In the genomic region with DNA sequence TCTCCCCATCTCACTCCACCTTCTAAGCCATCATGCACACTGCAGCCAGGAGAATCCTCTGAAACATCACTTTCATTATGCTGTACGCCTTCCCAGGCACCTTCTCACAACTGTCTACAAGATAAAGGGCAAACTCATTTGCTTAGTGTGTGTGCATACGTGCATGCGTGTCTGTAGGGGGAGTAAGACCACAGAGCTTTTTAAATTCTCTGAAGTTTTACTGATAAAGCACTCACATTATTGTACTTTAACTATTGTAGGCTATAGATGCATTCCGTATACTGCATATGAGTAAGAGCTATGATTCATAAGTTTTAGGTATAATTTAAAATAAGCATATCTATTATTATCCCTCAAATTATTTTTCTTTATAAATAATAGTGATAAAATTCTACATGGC, we compare ENCODE assay signal across 21 cellular contexts. TPM values are rescaled to one million over a fixed set of nuclear protein-coding genes. Genes with fewer than 3 reads are reported as not detected.
DNase-seq lines count a peak whose midpoint lies in the region; ATAC-seq, FAIRE-seq and TF ChIP-seq lines count a peak whose summit lies in the region.
"Had no signal": no experiment of that assay in that cellular context is flagged by ENCODE, and none has a peak within 500 bp of the region (broad histone marks: within the 10 kb centered on the region; RNA-seq: fewer than 3 reads in every experiment).

No MANE protein-coding gene starts in this region.

- TF ChIP-seq CTCF in SK-N-SH (IDR thresholded peaks at IDR 0.05): no peak
- TF ChIP-seq CTCF in PC-3 (conservative IDR thresholded peaks at IDR 0.05; ENCODE audit: low read depth, low read length): peak; percentile 44
- peak; percentile 7 for TF ChIP-seq CTCF in fibroblast of mammary gland (conservative IDR thresholded peaks at IDR 0.05; ENCODE audit: control insufficient read depth, insufficient read depth, low read depth, low read length)
- no peak for TF ChIP-seq CTCF in kidney (IDR thresholded peaks at IDR 0.05; ENCODE audit: borderline replicate concordance, extremely low read depth, insufficient read depth)

- peaks cover 3% of the 10 kb centered on the region for H3K36me3 Mint-ChIP-seq in stimulated activated effector memory CD8-positive, alpha-beta T cell treated with anti-CD3 and anti-CD28 coated beads, Interleukin-12 subunit alpha, Interleukin-12 subunit beta, amount 100 ng/mL, for 72 hours
- no peaks in the 10 kb centered on the region for H3K36me3 Mint-ChIP-seq in activated CD4-positive, alpha-beta memory T cell treated with anti-CD3 and anti-CD28 coated beads, Interleukin-2, amount 10 ng/mL, durations not matched to agents 7 days and 5 days (ENCODE audit: low read depth)

- H3K9me3 Mint-ChIP-seq in stimulated activated effector memory CD8-positive, alpha-beta T cell treated with anti-CD3 and anti-CD28 coated beads, Interleukin-12 subunit alpha, Interleukin-12 subunit beta, amount 100 ng/mL, for 72 hours: no peaks in the 10 kb centered on the region
- H3K9me3 Mint-ChIP-seq in activated CD4-positive, alpha-beta memory T cell treated with anti-CD3 and anti-CD28 coated beads, Interleukin-2, amount 10 ng/mL, durations not matched to agents 7 days and 5 days: no peaks in the 10 kb centered on the region
- H3K9me3 Mint-ChIP-seq: dendritic cell treated with granulocyte-macrophage colony-stimulating factor and Interleukin-4, amounts not matched to agents 40 ng/mL and 50 ng/mL, for 4 days had no signal

- H3K27ac Mint-ChIP-seq in stimulated activated effector memory CD8-positive, alpha-beta T cell treated with anti-CD3 and anti-CD28 coated beads, Interleukin-12 subunit alpha, Interleukin-12 subunit beta, amount 100 ng/mL, for 72 hours: peak overlapping the region; percentile 6
- H3K27ac Mint-ChIP-seq in activated CD4-positive, alpha-beta memory T cell treated with anti-CD3 and anti-CD28 coated beads, Interleukin-2, amount 10 ng/mL, durations not matched to agents 7 days and 5 days: no peak overlapping the region

- H3K36me3 ChIP-seq in SK-N-SH (replicated peaks in 1 of 2; ENCODE audit: control insufficient read depth in 1 of 2, insufficient read depth in 2 of 2, low read length in 1 of 2) (peaks cover 0 to 3% of the 10 kb centered on the region in 2 experiments), PC-3 (ENCODE audit: low read depth, low read length) (no peaks in the 10 kb centered on the region), kidney (ENCODE audit: control insufficient read depth in 1 of 2, insufficient read depth in 2 of 2, low read length in 2 of 2) (peaks cover 2 to 18% of the 10 kb centered on the region in 2 donors)
- H3K36me3 ChIP-seq: uterus had no signal

- CTCF ChIA-PET in SK-N-SH (lab: Yijun Ruan, JAX): interaction anchor here (1.2 kb wide), 1 partner anchor 105 kb away, joined by 3 read pairs; no protein-coding TSS in a partner anchor
- CTCF ChIA-PET in PC-3 (lab: Charles Lee): no interaction called here
- CTCF ChIA-PET in activated CD4-positive, alpha-beta memory T cell treated with anti-CD3 and anti-CD28 coated beads, Interleukin-2, amount 10 ng/mL, durations not matched to agents 7 days and 5 days (lab: Charles Lee): no interaction called here

- H2AFZ ChIP-seq in SK-N-SH (ENCODE audit: low read depth) (no peak overlapping the region), PC-3 (ENCODE audit: low read length) (no peak overlapping the region)

- no peaks in the 10 kb centered on the region for H3K4me1 Mint-ChIP-seq in stimulated activated effector memory CD8-positive, alpha-beta T cell treated with anti-CD3 and anti-CD28 coated beads, Interleukin-12 subunit alpha, Interleukin-12 subunit beta, amount 100 ng/mL, for 72 hours
- no peaks in the 10 kb centered on the region for H3K4me1 Mint-ChIP-seq in activated CD4-positive, alpha-beta memory T cell treated with anti-CD3 and anti-CD28 coated beads, Interleukin-2, amount 10 ng/mL, durations not matched to agents 7 days and 5 days

- DNase-seq in SK-N-SH: no peak
- no peak for DNase-seq in PC-3
- no peak for DNase-seq in fibroblast of mammary gland (ENCODE audit: low read depth)
- DNase-seq in stimulated activated effector memory CD8-positive, alpha-beta T cell treated with anti-CD3 and anti-CD28 coated beads, Interleukin-12 subunit alpha, Interleukin-12 subunit beta, amount 100 ng/mL, for 72 hours (ENCODE audit: low spot score in 2 of 2): no peak
- DNase-seq in activated CD4-positive, alpha-beta memory T cell treated with anti-CD3 and anti-CD28 coated beads, Interleukin-2, amount 10 ng/mL, durations not matched to agents 7 days and 5 days: no peak
- DNase-seq in kidney: no peak
- no peak for DNase-seq in GM12892 (ENCODE audit: insufficient read length)
- DNase-seq: activated effector memory CD4-positive, alpha-beta T cell treated with Interleukin-2 at 50 U/mL for 16 hours; esophagus squamous epithelium; kidney glomerular epithelial cell; NCI-H1694 treated with DMSO at 0.1 percent for 48 hours; NCI-H748 treated with DMSO at 0.1 percent for 48 hours; Right ventricle myocardium superior; stimulated activated CD4-positive, alpha-beta T cell treated with anti-CD3 and anti-CD28 coated beads, Interleukin-2, amount 100 ng/mL, for 24 hours; uterus had no signal

- H3K79me2 ChIP-seq in SK-N-SH (ENCODE audit: insufficient read depth) (no peaks in the 10 kb centered on the region), PC-3 (ENCODE audit: low read length) (no peaks in the 10 kb centered on the region)

- H3K27me3 ChIP-seq in SK-N-SH (ENCODE audit: insufficient read depth) (no peaks in the 10 kb centered on the region), PC-3 (ENCODE audit: low read length) (no peaks in the 10 kb centered on the region)
- H3K27me3 ChIP-seq: esophagus squamous epithelium, uterus had no signal

- no peak for TF ChIP-seq EP300 in SK-N-SH (IDR thresholded peaks at IDR 0.05; ENCODE audit: borderline replicate concordance in 1 of 2, low read depth in 1 of 2, low read length in 1 of 2)

- H3K4me2 ChIP-seq in SK-N-SH (no peak overlapping the region), PC-3 (ENCODE audit: low read length) (no peak overlapping the region)
- H3K4me2 ChIP-seq: A549 had no signal

- H3K4me1 ChIP-seq in SK-N-SH (ENCODE audit: control insufficient read depth in 1 of 2, insufficient read depth in 2 of 2, low read depth in 1 of 2, low read length in 1 of 2) (peaks cover 0 to 13% of the 10 kb centered on the region in 2 experiments; a peak in 2 of 4 replicates), PC-3 (ENCODE audit: insufficient read depth, low read length) (peaks cover 13% of the 10 kb centered on the region), kidney (ENCODE audit: control insufficient read depth in 1 of 2, insufficient read depth in 1 of 2, low read depth in 1 of 2, low read length in 2 of 2) (no peaks in the 10 kb centered on the region)
- H3K4me1 ChIP-seq: A549, uterus had no signal

- H3K27me3 Mint-ChIP-seq in activated CD4-positive, alpha-beta memory T cell treated with anti-CD3 and anti-CD28 coated beads, Interleukin-2, amount 10 ng/mL, durations not matched to agents 7 days and 5 days: no peaks in the 10 kb centered on the region

- WGBS in SK-N-SH (ENCODE audit: low lambda C conversion rate): 80% methylated on average over 4 of the region's 4 CpGs

- POLR2A ChIA-PET in SK-N-SH (lab: Yijun Ruan, JAX): no interaction called here
- POLR2A ChIA-PET in PC-3 (lab: Charles Lee; ENCODE audit: unreplicated experiment): no interaction called here
- POLR2A ChIA-PET in activated CD4-positive, alpha-beta memory T cell treated with anti-CD3 and anti-CD28 coated beads, Interleukin-2, amount 10 ng/mL, durations not matched to agents 7 days and 5 days (lab: Charles Lee): no interaction called here

- H3F3A ChIP-seq in SK-N-SH (replicated peaks; ENCODE audit: insufficient read depth) (no peaks in the 10 kb centered on the region), PC-3 (ENCODE audit: low read length, unreplicated experiment) (no peaks in the 10 kb centered on the region)

- TF ChIP-seq POLR2A in GM12892 (IDR thresholded peaks at IDR 0.05; ENCODE audit: low read depth, low read length): no peak

- TF ChIP-seq RAD21 in SK-N-SH (IDR thresholded peaks at IDR 0.05; ENCODE audit: low read length): peak; percentile 28; the same call in 1 of the 2 replicates

- no TSS peak for BruUV-seq in PC-3 (replicated peaks; lab: Mats Ljungman, UMichigan)

- intact Hi-C loops in PC-3 (cut with micrococcal nuclease) (no loop called here), kidney (cut with DNase I) (no loop called here)

- H3K9ac ChIP-seq in SK-N-SH (no peak overlapping the region), PC-3 (ENCODE audit: low read length) (no peak overlapping the region), kidney (ENCODE audit: low read length in 2 of 2) (no peak overlapping the region)

- H3K27ac ChIP-seq in SK-N-SH (ENCODE audit: low read depth in 2 of 2, low read length in 1 of 2): no peak overlapping the region
- H3K27ac ChIP-seq in PC-3 (ENCODE audit: low read length): no peak overlapping the region
- H3K27ac ChIP-seq in kidney (ENCODE audit: low read depth in 2 of 2, low read length in 2 of 2): no peak overlapping the region
- H3K27ac ChIP-seq: A549, esophagus squamous epithelium, uterus had no signal

- H4K20me1 ChIP-seq in SK-N-SH (ENCODE audit: insufficient read depth): no peaks in the 10 kb centered on the region
- no peaks in the 10 kb centered on the region for H4K20me1 ChIP-seq in PC-3 (ENCODE audit: low read length)

- ATAC-seq in SK-N-SH treated with all-trans-retinoic acid at 6 μM for 48 hours (no peak), PC-3 (no peak)
- ATAC-seq in stimulated activated effector memory CD8-positive, alpha-beta T cell treated with anti-CD3 and anti-CD28 coated beads, Interleukin-12 subunit alpha, Interleukin-12 subunit beta, amount 100 ng/mL, for 72 hours: no peak
- ATAC-seq: A549, sciatic nerve had no signal

- H3K9me2 ChIP-seq in SK-N-SH: no peaks in the 10 kb centered on the region
- no peaks in the 10 kb centered on the region for H3K9me2 ChIP-seq in PC-3 (replicated peaks; ENCODE audit: low read length)

- no peaks in the 10 kb centered on the region for H3K9me3 ChIP-seq in SK-N-SH
- no peaks in the 10 kb centered on the region for H3K9me3 ChIP-seq in PC-3 (ENCODE audit: low read length)
- H3K9me3 ChIP-seq in kidney (ENCODE audit: control insufficient read depth in 1 of 2, low read length in 2 of 2): no peaks in the 10 kb centered on the region
- H3K9me3 ChIP-seq: A549, esophagus squamous epithelium, uterus had no signal

- H3K4me3 Mint-ChIP-seq in stimulated activated effector memory CD8-positive, alpha-beta T cell treated with anti-CD3 and anti-CD28 coated beads, Interleukin-12 subunit alpha, Interleukin-12 subunit beta, amount 100 ng/mL, for 72 hours: no peak overlapping the region
- H3K4me3 Mint-ChIP-seq in activated CD4-positive, alpha-beta memory T cell treated with anti-CD3 and anti-CD28 coated beads, Interleukin-2, amount 10 ng/mL, durations not matched to agents 7 days and 5 days: no peak overlapping the region
- H3K4me3 Mint-ChIP-seq: dendritic cell treated with granulocyte-macrophage colony-stimulating factor and Interleukin-4, amounts not matched to agents 40 ng/mL and 50 ng/mL, for 4 days had no signal

- FAIRE-seq in kidney (lab: Jason Lieb, UNC) (no peak), GM12892 (lab: Jason Lieb, UNC) (no peak)
- FAIRE-seq: A549 had no signal

- H3K4me3 ChIP-seq in SK-N-SH (ENCODE audit: low read depth in 2 of 2, low read length in 1 of 2) (no peak overlapping the region), PC-3 (ENCODE audit: low read length) (no peak overlapping the region), fibroblast of mammary gland (ENCODE audit: control insufficient read depth, low read depth, low read length) (no peak overlapping the region), kidney (ENCODE audit: low read length in 2 of 2) (no peak overlapping the region)
- H3K4me3 ChIP-seq: A549, esophagus squamous epithelium, uterus had no signal

RNA-seq across cellular contexts. Expression of gene ANKK1, which starts 15.3 kb away (rescaled TPM):
- polyA plus RNA-seq in SK-N-SH (2012; rRNA removed) (0.05 TPM in 1 of 2 replicates, not detected in the other), kidney (ENCODE audit: insufficient read depth, low read depth, low replicate concordance) (0.19 TPM)
- 0.01 TPM in 1 of 2 replicates, not detected in the other for polyA plus RNA-seq in SK-N-SH (2012; cell fraction: cytosol; rRNA removed)
- 0.28 and 0.43 TPM in 2 replicates for polyA plus RNA-seq in SK-N-SH (2012; cell fraction: nucleus; rRNA removed)
- total RNA-seq in PC-3 (2014; rRNA removed) (0.22 TPM in 1 of 2 replicates, not detected in the other), kidney (0.60 TPM)
- total RNA-seq in activated CD4-positive, alpha-beta memory T cell treated with anti-CD3 and anti-CD28 coated beads, Interleukin-2, amount 10 ng/mL, durations not matched to agents 7 days and 5 days: not detected
- 0.34 TPM for polyA plus RNA-seq in GM12892 (2012; ENCODE audit: missing spikeins)
- total RNA-seq: Daoy; Right ventricle myocardium superior; T-helper 2 cell treated with Interferon-gamma antibody and Interleukin-4, amounts not matched to agents 100 ng/mL and 5 ng/mL, for 36 hours had no signal

RNA-seq across cellular contexts. Expression of gene TTC12, which starts 57.9 kb away (rescaled TPM):
- polyA plus RNA-seq in SK-N-SH (2012; rRNA removed) (15.1 and 22.9 TPM in 2 replicates), kidney (ENCODE audit: insufficient read depth, low read depth, low replicate concordance) (16.7 TPM)
- 11.5 and 13.1 TPM in 2 replicates for polyA plus RNA-seq in SK-N-SH (2012; cell fraction: cytosol; rRNA removed)
- polyA plus RNA-seq in SK-N-SH (2012; cell fraction: nucleus; rRNA removed): 87.5 and 88.6 TPM in 2 replicates
- total RNA-seq in PC-3 (2014; rRNA removed) (13.1 and 20.9 TPM in 2 replicates), kidney (34.4 TPM)
- total RNA-seq in activated CD4-positive, alpha-beta memory T cell treated with anti-CD3 and anti-CD28 coated beads, Interleukin-2, amount 10 ng/mL, durations not matched to agents 7 days and 5 days: 10 to 100 TPM; 11.9 to 13.5 TPM
- 8.4 TPM for polyA plus RNA-seq in GM12892 (2012; ENCODE audit: missing spikeins)

Comparison
In these comparisons a context has a peak if more than half of its experiments do, and no peak if none do; other contexts are left out.
1. CTCF ChIP-seq: peak in PC-3 (single experiment) and fibroblast of mammary gland (single experiment); none in SK-N-SH (single experiment) and kidney (single experiment).